18 cellular contexts compared by ENCODE assay signal in the genomic region with DNA sequence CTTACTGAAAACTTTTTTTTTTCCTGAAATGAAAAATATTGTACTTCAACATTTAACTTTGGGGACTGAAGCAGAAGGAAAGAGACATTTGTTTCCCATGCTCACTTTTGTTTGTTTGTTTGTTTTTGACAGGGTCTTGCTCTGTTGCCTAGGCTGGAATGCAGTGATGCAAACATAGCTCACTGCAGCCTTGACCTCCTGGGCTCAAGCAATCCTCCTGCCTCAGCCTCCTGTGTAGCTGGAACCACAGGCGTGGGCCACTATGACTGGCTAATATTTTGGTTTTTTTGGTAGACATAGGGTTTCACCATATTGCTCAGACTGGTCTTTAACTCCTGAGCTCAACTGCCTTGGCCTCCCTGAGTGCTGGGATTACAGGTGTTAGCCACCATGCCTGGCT.
DNase-seq lines count a peak whose midpoint lies in the region; ATAC-seq and TF ChIP-seq lines count a peak whose summit lies in the region.
"Had no signal": no experiment of that assay in that cellular context is flagged by ENCODE, and none has a peak within 500 bp of the region (broad histone marks: within the 10 kb centered on the region; RNA-seq: fewer than 3 reads in every experiment).

No MANE protein-coding gene starts in this region.

- TF ChIP-seq CTCF in GM23338 (conservative IDR thresholded peaks at IDR 0.05; ENCODE audit: low read depth in 2 of 2) (no peak), WTC11 (IDR thresholded peaks at IDR 0.05) (no peak), MM.1S (IDR thresholded peaks at IDR 0.05; ENCODE audit: low read length) (no peak)

- CTCF ChIA-PET in WTC11 (lab: Charles Lee), result no interaction called here

- POLR2A ChIA-PET in WTC11 (lab: Charles Lee), result no interaction called here

- peaks cover 3% of the 10 kb centered on the region for H3K27me3 Mint-ChIP-seq in GM23338 (ENCODE audit: insufficient read depth, low read depth, poor library complexity)
- no peaks in the 10 kb centered on the region; the same call in 1 of the 2 replicates for H3K27me3 Mint-ChIP-seq in WTC11 (ENCODE audit: low read depth)

- ATAC-seq in GM23338, result no peak
- ATAC-seq in WTC11, result no peak
- ATAC-seq: HCT116, K562, PC-3 had no signal

- no peaks in the 10 kb centered on the region for H3K4me1 ChIP-seq in GM23338 (ENCODE audit: insufficient read depth)
- H3K4me1 ChIP-seq in MM.1S (ENCODE audit: low read length), result no peaks in the 10 kb centered on the region

- no peaks in the 10 kb centered on the region for H4K20me1 ChIP-seq in GM23338 (replicated peaks; ENCODE audit: insufficient read depth)
- H4K20me1 ChIP-seq in MM.1S (ENCODE audit: insufficient read depth, low read length), result no peaks in the 10 kb centered on the region
- H4K20me1 ChIP-seq: BLaER1 treated with 17β-estradiol and CSF1 and Interleukin-3, amounts not matched to agents 10 nM and 100 nM had no signal

- no peaks in the 10 kb centered on the region for H3K36me3 ChIP-seq in GM23338 (ENCODE audit: insufficient read depth)
- H3K36me3 ChIP-seq in MM.1S (replicated peaks; ENCODE audit: insufficient read depth, low read length), result no peaks in the 10 kb centered on the region
- H3K36me3 ChIP-seq: BLaER1 treated with 17β-estradiol and CSF1 and Interleukin-3, amounts not matched to agents 10 nM and 100 nM had no signal

- peaks cover 17% of the 10 kb centered on the region for H3K4me1 Mint-ChIP-seq in GM23338
- H3K4me1 Mint-ChIP-seq in WTC11, result peaks cover 21% of the 10 kb centered on the region
- H3K4me1 Mint-ChIP-seq: CD8-positive, alpha-beta memory T cell had no signal

- H3K9ac ChIP-seq in MM.1S (ENCODE audit: low read length), result no peak overlapping the region
- H3K9ac ChIP-seq: BLaER1 treated with 17β-estradiol and CSF1 and Interleukin-3, amounts not matched to agents 10 nM and 100 nM; GM23248 had no signal

- H3K27ac ChIP-seq in GM23338 (ENCODE audit: low read depth) (no peak overlapping the region), layer of hippocampus (ENCODE audit: low read depth, low read length) (peak overlapping the region; percentile 83), substantia nigra (ENCODE audit: low read depth, low read length, poor library complexity, severe bottlenecking) (peak overlapping the region; percentile 78), MM.1S (ENCODE audit: low read length) (no peak overlapping the region)
- H3K27ac ChIP-seq: BLaER1 treated with 17β-estradiol and CSF1 and Interleukin-3, amounts not matched to agents 10 nM and 100 nM; GM23248 had no signal

- no peaks in the 10 kb centered on the region for H3K36me3 Mint-ChIP-seq in GM23338 (ENCODE audit: low read depth)
- H3K36me3 Mint-ChIP-seq in WTC11, result no peaks in the 10 kb centered on the region

- H3K79me2 ChIP-seq in GM23338 (replicated peaks; ENCODE audit: insufficient read depth), result no peaks in the 10 kb centered on the region
- no peaks in the 10 kb centered on the region for H3K79me2 ChIP-seq in MM.1S (ENCODE audit: low read length)

- H3K27ac Mint-ChIP-seq in GM23338 (no peak overlapping the region), WTC11 (no peak overlapping the region)
- H3K27ac Mint-ChIP-seq: CD8-positive, alpha-beta memory T cell had no signal

- H3K4me2 ChIP-seq in GM23338, result 0 out of 2 replicates have a peak overlapping the region, but pooled peaks have one; percentile 2
- H3K4me2 ChIP-seq in MM.1S (ENCODE audit: low read depth, low read length), result no peak overlapping the region
- H3K4me2 ChIP-seq: BLaER1 treated with 17β-estradiol and CSF1 and Interleukin-3, amounts not matched to agents 10 nM and 100 nM had no signal

- H3K4me3 ChIP-seq in GM23338, result no peak overlapping the region
- no peak overlapping the region for H3K4me3 ChIP-seq in MM.1S (ENCODE audit: low read length)
- H3K4me3 ChIP-seq: BLaER1 treated with 17β-estradiol and CSF1 and Interleukin-3, amounts not matched to agents 10 nM and 100 nM; GM23248; K562 had no signal

- H3K9me3 ChIP-seq in MM.1S (replicated peaks; ENCODE audit: insufficient read depth, low read length), result no peaks in the 10 kb centered on the region
- H3K9me3 ChIP-seq: BLaER1 treated with 17β-estradiol and CSF1 and Interleukin-3, amounts not matched to agents 10 nM and 100 nM had no signal

- H3K9me2 ChIP-seq in GM23338 (ENCODE audit: insufficient read depth) (0 out of 2 replicates have a peak, but pooled peaks cover 2% of the 10 kb centered on the region), MM.1S (replicated peaks; ENCODE audit: insufficient read depth, low read length) (no peaks in the 10 kb centered on the region)

- H3K27me3 ChIP-seq in GM23338 (ENCODE audit: insufficient read depth) (no peaks in the 10 kb centered on the region), layer of hippocampus (ENCODE audit: control insufficient read depth, insufficient read depth, low read length) (no peaks in the 10 kb centered on the region), MM.1S (replicated peaks; ENCODE audit: insufficient read depth, low read length) (no peaks in the 10 kb centered on the region)
- H3K27me3 ChIP-seq: BLaER1 treated with 17β-estradiol and CSF1 and Interleukin-3, amounts not matched to agents 10 nM and 100 nM had no signal

- H3F3A ChIP-seq in GM23338 (replicated peaks; ENCODE audit: low read depth) (no peaks in the 10 kb centered on the region), MM.1S (ENCODE audit: insufficient read depth, low read length) (no peaks in the 10 kb centered on the region)

- H3K9me3 Mint-ChIP-seq in GM23338, result no peaks in the 10 kb centered on the region
- H3K9me3 Mint-ChIP-seq in WTC11, result no peaks in the 10 kb centered on the region
- H3K9me3 Mint-ChIP-seq: CD8-positive, alpha-beta memory T cell had no signal

- DNase-seq in GM23338 (ENCODE audit: low spot score) (no peak), WTC11 (ENCODE audit: low spot score) (no peak), substantia nigra (lab: John Stamatoyannopoulos, UW) (no peak), MM.1S (no peak), NCI-H526 (lab: John Stamatoyannopoulos, UW) (no peak), NCI-H510A (lab: John Stamatoyannopoulos, UW) (no peak)
- DNase-seq: CD8-positive, alpha-beta memory T cell; GM23248; NCI-H1105 treated with DMSO at 0.1 percent for 48 hours; NCI-H1694; NCI-H2081 treated with DMSO at 0.1 percent for 48 hours; NCI-H524; PC-3; RPMI8226 had no signal

- no peak overlapping the region for H3K4me3 Mint-ChIP-seq in GM23338
- H3K4me3 Mint-ChIP-seq in WTC11, result no peak overlapping the region
- H3K4me3 Mint-ChIP-seq: CD8-positive, alpha-beta memory T cell had no signal

- H2AFZ ChIP-seq in GM23338, result no peak overlapping the region
- H2AFZ ChIP-seq in MM.1S (ENCODE audit: low read length), result no peak overlapping the region
- H2AFZ ChIP-seq: GM23248 had no signal

TF ChIP-seq in GM23338, 12 proteins besides CTCF, POLR2A, EP300 and RAD21:
- TF ChIP-seq EZH2phosphoT487 (IDR thresholded peaks at IDR 0.05; ENCODE audit: unreplicated experiment) (no peak), JUNB (IDR thresholded peaks at IDR 0.05; ENCODE audit: unreplicated experiment) (no peak), STAT1 (IDR thresholded peaks at IDR 0.05; ENCODE audit: unreplicated experiment) (no peak), POLR2AphosphoS5 (IDR thresholded peaks at IDR 0.05; ENCODE audit: low read depth) (no peak)
- TF ChIP-seq, protein P1, sequence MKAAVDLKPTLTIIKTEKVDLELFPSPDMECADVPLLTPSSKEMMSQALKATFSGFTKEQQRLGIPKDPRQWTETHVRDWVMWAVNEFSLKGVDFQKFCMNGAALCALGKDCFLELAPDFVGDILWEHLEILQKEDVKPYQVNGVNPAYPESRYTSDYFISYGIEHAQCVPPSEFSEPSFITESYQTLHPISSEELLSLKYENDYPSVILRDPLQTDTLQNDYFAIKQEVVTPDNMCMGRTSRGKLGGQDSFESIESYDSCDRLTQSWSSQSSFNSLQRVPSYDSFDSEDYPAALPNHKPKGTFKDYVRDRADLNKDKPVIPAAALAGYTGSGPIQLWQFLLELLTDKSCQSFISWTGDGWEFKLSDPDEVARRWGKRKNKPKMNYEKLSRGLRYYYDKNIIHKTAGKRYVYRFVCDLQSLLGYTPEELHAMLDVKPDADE (IDR thresholded peaks at IDR 0.05), result no peak

TF ChIP-seq in WTC11, 78 proteins besides CTCF, POLR2A, EP300 and RAD21:
- TF ChIP-seq CREM (CRISPR knock-in tag; IDR thresholded peaks at IDR 0.05) (no peak), GABPB1 (CRISPR knock-in tag; IDR thresholded peaks at IDR 0.05) (peak; percentile 45), GTF2I (CRISPR knock-in tag; conservative IDR thresholded peaks at IDR 0.05) (peak; percentile 77), ZNF423 (CRISPR knock-in tag; IDR thresholded peaks at IDR 0.05) (no peak), IRF1 (CRISPR knock-in tag; IDR thresholded peaks at IDR 0.05) (no peak), RORB (CRISPR knock-in tag; IDR thresholded peaks at IDR 0.05) (no peak)
- TF ChIP-seq, protein P2, sequence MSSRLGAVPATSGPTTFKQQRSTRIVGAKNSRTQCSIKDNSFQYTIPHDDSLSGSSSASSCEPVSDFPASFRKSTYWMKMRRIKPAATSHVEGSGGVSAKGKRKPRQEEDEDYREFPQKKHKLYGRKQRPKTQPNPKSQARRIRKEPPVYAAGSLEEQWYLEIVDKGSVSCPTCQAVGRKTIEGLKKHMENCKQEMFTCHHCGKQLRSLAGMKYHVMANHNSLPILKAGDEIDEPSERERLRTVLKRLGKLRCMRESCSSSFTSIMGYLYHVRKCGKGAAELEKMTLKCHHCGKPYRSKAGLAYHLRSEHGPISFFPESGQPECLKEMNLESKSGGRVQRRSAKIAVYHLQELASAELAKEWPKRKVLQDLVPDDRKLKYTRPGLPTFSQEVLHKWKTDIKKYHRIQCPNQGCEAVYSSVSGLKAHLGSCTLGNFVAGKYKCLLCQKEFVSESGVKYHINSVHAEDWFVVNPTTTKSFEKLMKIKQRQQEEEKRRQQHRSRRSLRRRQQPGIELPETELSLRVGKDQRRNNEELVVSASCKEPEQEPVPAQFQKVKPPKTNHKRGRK (CRISPR knock-in tag; IDR thresholded peaks at IDR 0.05; ENCODE audit: borderline replicate concordance), result no peak

Comparison
In these comparisons a context has a peak if more than half of its experiments do, and no peak if none do; other contexts are left out.
1. H3K27ac ChIP-seq: peak in layer of hippocampus (single experiment) and substantia nigra (single experiment); none in GM23338 (single experiment) and MM.1S (single experiment).